Comparison of ENCODE assay signal across 23 cellular contexts in the genomic region with DNA sequence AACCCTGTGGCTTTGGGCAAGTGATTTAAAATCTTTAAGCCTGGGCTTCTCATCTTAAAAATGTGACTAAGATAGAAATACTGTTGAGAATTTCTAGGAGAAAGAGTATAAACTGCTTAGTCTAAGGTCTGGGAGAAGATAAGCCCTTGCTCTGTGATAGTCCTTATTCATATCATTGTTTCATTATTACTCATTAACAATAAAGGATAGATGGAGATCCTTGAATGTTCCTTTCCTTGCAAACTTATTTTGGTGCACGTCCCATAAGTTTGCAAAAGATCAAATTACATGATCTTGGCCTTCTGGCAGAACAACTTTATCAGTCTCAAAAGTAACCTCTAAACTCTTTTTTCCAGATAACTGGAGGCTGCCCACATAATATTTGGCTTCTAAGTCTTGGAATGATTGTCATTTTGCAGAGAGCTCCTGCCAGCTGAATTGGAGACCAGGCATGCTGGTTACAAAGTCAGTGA.
DNase-seq lines count a peak whose midpoint lies in the region; ATAC-seq and TF ChIP-seq lines count a peak whose summit lies in the region.
"Had no signal": no experiment of that assay in that cellular context is flagged by ENCODE, and none has a peak within 500 bp of the region (broad histone marks: within the 10 kb centered on the region; RNA-seq: fewer than 3 reads in every experiment).

No MANE protein-coding gene starts in this region.

- H3K27ac ChIP-seq in substantia nigra (ENCODE audit: low read depth, low read length, poor library complexity, severe bottlenecking) (no peak overlapping the region), esophagus squamous epithelium (no peak overlapping the region)
- no peak overlapping the region for H3K27ac ChIP-seq in naive thymus-derived CD4-positive, alpha-beta T cell (ENCODE audit: low read depth, low read length)
- H3K27ac ChIP-seq: ascending aorta, coronary artery, heart left ventricle, SJCRH30, tibial artery had no signal

- H3K4me3 ChIP-seq in esophagus squamous epithelium = no peak overlapping the region
- H3K4me3 ChIP-seq in naive thymus-derived CD4-positive, alpha-beta T cell (ENCODE audit: low read length) = no peak overlapping the region
- H3K4me3 ChIP-seq: ascending aorta, coronary artery, heart left ventricle, SJCRH30, tibial artery had no signal

- H3K4me1 ChIP-seq in esophagus squamous epithelium = peaks cover 0 to 18% (median 0%) of the 10 kb centered on the region in 3 donors
- H3K4me1 ChIP-seq in naive thymus-derived CD4-positive, alpha-beta T cell (ENCODE audit: control insufficient read depth in 2 of 2, insufficient read depth in 2 of 2, low read length in 2 of 2) = no peaks in the 10 kb centered on the region

- H3K9me3 Mint-ChIP-seq in naive thymus-derived CD4-positive, alpha-beta T cell = no peaks in the 10 kb centered on the region
- H3K9me3 Mint-ChIP-seq: memory B cell; nephron progenitor cell; stimulated activated effector memory CD8-positive, alpha-beta T cell treated with anti-CD3 and anti-CD28 coated beads, Interleukin-12 subunit alpha, Interleukin-12 subunit beta, amount 100 ng/mL, for 72 hours had no signal

- no peak overlapping the region for H3K4me3 Mint-ChIP-seq in naive thymus-derived CD4-positive, alpha-beta T cell
- H3K4me3 Mint-ChIP-seq: memory B cell; nephron progenitor cell; stimulated activated effector memory CD8-positive, alpha-beta T cell treated with anti-CD3 and anti-CD28 coated beads, Interleukin-12 subunit alpha, Interleukin-12 subunit beta, amount 100 ng/mL, for 72 hours had no signal

- peaks cover 11 to 35% (median 14%) of the 10 kb centered on the region in 5 donors for H3K27me3 Mint-ChIP-seq in naive thymus-derived CD4-positive, alpha-beta T cell

- ATAC-seq in naive thymus-derived CD4-positive, alpha-beta T cell = no peak
- ATAC-seq: heart left ventricle; stimulated activated effector memory CD8-positive, alpha-beta T cell treated with anti-CD3 and anti-CD28 coated beads, Interleukin-12 subunit alpha, Interleukin-12 subunit beta, amount 100 ng/mL, for 72 hours had no signal

- CTCF ChIA-PET in naive thymus-derived CD4-positive, alpha-beta T cell (lab: Charles Lee) = no interaction called here

- no peak overlapping the region for H3K27ac Mint-ChIP-seq in naive thymus-derived CD4-positive, alpha-beta T cell
- H3K27ac Mint-ChIP-seq: memory B cell; nephron progenitor cell; stimulated activated effector memory CD8-positive, alpha-beta T cell treated with anti-CD3 and anti-CD28 coated beads, Interleukin-12 subunit alpha, Interleukin-12 subunit beta, amount 100 ng/mL, for 72 hours had no signal

- DNase-seq in A172 (ENCODE audit: low spot score) (peak; percentile 49), HS-27A (ENCODE audit: low read depth) (peak; percentile 41), astrocyte of the hippocampus (ENCODE audit: low read depth, low spot score) (peak; percentile 43), iris pigment epithelial cell (ENCODE audit: low read depth) (peak; percentile 53), substantia nigra (lab: John Stamatoyannopoulos, UW) (no peak), esophagus squamous epithelium (lab: John Stamatoyannopoulos, UW) (no peak), SIG-M5 treated with dmso at 0.1 percent for 504 hours (lab: John Stamatoyannopoulos, UW; ENCODE audit: unreplicated experiment) (no peak)
- no peak for DNase-seq in naive thymus-derived CD4-positive, alpha-beta T cell
- DNase-seq: activated CD4-positive, alpha-beta T cell treated with anti-CD3 and anti-CD28 coated beads for 4 hours; activated CD8-positive, alpha-beta memory T cell treated with anti-CD3 and anti-CD28 coated beads, Interleukin-2, amount 50 U/mL, for 48 hours; activated gamma-delta T cell treated with Interleukin-2 at 50 U/mL for 16 hours; DND-41; kidney; NCI-H1930; NCI-H524 treated with DMSO at 0.1 percent for 48 hours; nephron progenitor cell; SJCRH30; tibial artery had no signal

- TF ChIP-seq POLR2A in esophagus squamous epithelium (IDR thresholded peaks at IDR 0.05) = no peak

- H3K36me3 Mint-ChIP-seq in naive thymus-derived CD4-positive, alpha-beta T cell = peaks cover 0 to 3% (median 0%) of the 10 kb centered on the region in 5 donors
- H3K36me3 Mint-ChIP-seq: memory B cell; stimulated activated effector memory CD8-positive, alpha-beta T cell treated with anti-CD3 and anti-CD28 coated beads, Interleukin-12 subunit alpha, Interleukin-12 subunit beta, amount 100 ng/mL, for 72 hours had no signal

- H3K9me3 ChIP-seq in esophagus squamous epithelium = no peaks in the 10 kb centered on the region
- no peaks in the 10 kb centered on the region for H3K9me3 ChIP-seq in naive thymus-derived CD4-positive, alpha-beta T cell (ENCODE audit: control insufficient read depth in 2 of 3, low read length in 3 of 3)
- H3K9me3 ChIP-seq: ascending aorta, heart left ventricle, SJCRH30, tibial artery had no signal

- H3K27me3 ChIP-seq in esophagus squamous epithelium = no peaks in the 10 kb centered on the region
- H3K27me3 ChIP-seq in naive thymus-derived CD4-positive, alpha-beta T cell (ENCODE audit: control insufficient read depth in 2 of 2, insufficient read depth in 2 of 2, low read length in 2 of 2) = no peaks in the 10 kb centered on the region
- H3K27me3 ChIP-seq: ascending aorta, heart left ventricle, SJCRH30, tibial artery had no signal

- no peaks in the 10 kb centered on the region for H3K36me3 ChIP-seq in esophagus squamous epithelium
- H3K36me3 ChIP-seq in naive thymus-derived CD4-positive, alpha-beta T cell (ENCODE audit: control insufficient read depth in 2 of 3, insufficient read depth in 3 of 3, low read length in 3 of 3) = no peaks in the 10 kb centered on the region
- H3K36me3 ChIP-seq: ascending aorta, heart left ventricle, SJCRH30, tibial artery had no signal

- POLR2A ChIA-PET in naive thymus-derived CD4-positive, alpha-beta T cell (lab: Charles Lee) = no interaction called here

- intact Hi-C loops in esophagus squamous epithelium (cut with DNase I) = no loop called here
- intact Hi-C loops in naive thymus-derived CD4-positive, alpha-beta T cell (cut with micrococcal nuclease) = no loop called here

- TF ChIP-seq CTCF in esophagus squamous epithelium (IDR thresholded peaks at IDR 0.05) = no peak

- H3K4me1 Mint-ChIP-seq in naive thymus-derived CD4-positive, alpha-beta T cell = peaks cover 0 to 8% (median 0%) of the 10 kb centered on the region in 7 donors

- 45 to 47% methylated on average over 1 of the region's 1 CpG for WGBS in esophagus squamous epithelium, 2 donors

Comparison
In these comparisons a context has a peak if more than half of its experiments do, and no peak if none do; other contexts are left out.
1. DNase-seq: peak in A172 (single experiment), HS-27A (single experiment), astrocyte of the hippocampus (single experiment) and iris pigment epithelial cell (single experiment); none in substantia nigra (0 of 49), esophagus squamous epithelium (single experiment), SIG-M5 treated with dmso at 0.1 percent for 504 hours (single experiment) and naive thymus-derived CD4-positive, alpha-beta T cell (0 of 9).